9 cellular contexts compared by ENCODE assay signal in the genomic region with DNA sequence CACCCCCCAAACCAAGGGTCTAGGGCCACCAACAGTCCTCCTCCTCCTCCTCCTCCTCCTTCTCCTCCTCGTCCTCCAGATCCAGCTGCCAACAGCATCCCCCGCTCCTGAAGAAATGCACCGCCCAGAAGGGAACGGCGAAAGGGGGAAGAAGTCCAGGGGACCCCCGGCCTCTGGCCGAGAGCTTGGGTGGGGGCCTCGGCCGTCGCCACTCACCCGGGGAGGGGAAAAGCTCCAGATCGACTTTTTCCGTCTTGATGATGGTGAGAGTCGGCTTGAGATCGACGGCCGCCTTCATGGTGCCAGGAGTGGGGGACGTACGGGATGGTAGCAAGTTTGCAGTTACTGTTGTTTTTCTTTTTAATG.
DNase-seq lines count a peak whose midpoint lies in the region; ATAC-seq and TF ChIP-seq lines count a peak whose summit lies in the region.
"Had no signal": no experiment of that assay in that cellular context is flagged by ENCODE, and none has a peak within 500 bp of the region (broad histone marks: within the 10 kb centered on the region; RNA-seq: fewer than 3 reads in every experiment).

No MANE protein-coding gene starts in this region.

- intact Hi-C loops in esophagus squamous epithelium (cut with DNase I): no loop called here

- H3K9me3 ChIP-seq in SK-N-MC (ENCODE audit: low read depth, low read length) (no peaks in the 10 kb centered on the region), esophagus squamous epithelium (no peaks in the 10 kb centered on the region), neuron (ENCODE audit: low read length) (no peaks in the 10 kb centered on the region)

- H3K36me3 ChIP-seq in SK-N-MC (ENCODE audit: insufficient read depth, low read length) (no peaks in the 10 kb centered on the region), esophagus squamous epithelium (no peaks in the 10 kb centered on the region), neuron (ENCODE audit: insufficient read depth, low read length) (no peaks in the 10 kb centered on the region)

- no peak for TF ChIP-seq CTCF in esophagus squamous epithelium (IDR thresholded peaks at IDR 0.05)

- WGBS in esophagus squamous epithelium, 2 donors: 0 to 4% methylated on average over 1 to 5 of the region's 19 CpGs

- H3K4me1 ChIP-seq in esophagus squamous epithelium (peaks cover 0 to 55% (median 0%) of the 10 kb centered on the region in 3 donors), neuron (ENCODE audit: insufficient read depth, low read length) (peaks cover 22% of the 10 kb centered on the region)

- ATAC-seq in GM19023 (IDR thresholded peaks at IDR 0.05; ENCODE audit: unreplicated experiment) (no peak), GM19452 (IDR thresholded peaks at IDR 0.05; ENCODE audit: unreplicated experiment) (no peak)

- TF ChIP-seq POLR2A in esophagus squamous epithelium (IDR thresholded peaks at IDR 0.05): no peak

- DNase-seq in DMS 273 (lab: John Stamatoyannopoulos, UW; ENCODE audit: unreplicated experiment) (peak; percentile 39), DMS 273 treated with DMSO at 0.1 percent for 48 hours (lab: John Stamatoyannopoulos, UW) (no peak), SK-N-MC (ENCODE audit: low read depth, low spot score) (no peak), esophagus squamous epithelium (lab: John Stamatoyannopoulos, UW) (no peak), SK-N-DZ (ENCODE audit: low spot score) (no peak)

- peak overlapping the region; percentile 78 for H2AFZ ChIP-seq in neuron (ENCODE audit: low read depth, low read length)

- H3K27me3 ChIP-seq in esophagus squamous epithelium (no peaks in the 10 kb centered on the region), neuron (ENCODE audit: insufficient read depth, low read length) (peaks cover 5% of the 10 kb centered on the region)

- no peak overlapping the region for H3K27ac ChIP-seq in SK-N-MC
- H3K27ac ChIP-seq in esophagus squamous epithelium: peak overlapping the region; percentile 88 to 95 (median 92)
- H3K27ac ChIP-seq: 22Rv1 had no signal

- H3K4me3 ChIP-seq in SK-N-MC (peak overlapping the region; percentile 78), esophagus squamous epithelium (peak overlapping the region; percentile 49 to 79 (median 68)), neuron (ENCODE audit: low read length) (peak overlapping the region; percentile 59)

- H3K9ac ChIP-seq in SK-N-MC (ENCODE audit: insufficient read length): peak overlapping the region; percentile 57
